Comparison of ENCODE assay signal across 17 cellular contexts in the genomic region with DNA sequence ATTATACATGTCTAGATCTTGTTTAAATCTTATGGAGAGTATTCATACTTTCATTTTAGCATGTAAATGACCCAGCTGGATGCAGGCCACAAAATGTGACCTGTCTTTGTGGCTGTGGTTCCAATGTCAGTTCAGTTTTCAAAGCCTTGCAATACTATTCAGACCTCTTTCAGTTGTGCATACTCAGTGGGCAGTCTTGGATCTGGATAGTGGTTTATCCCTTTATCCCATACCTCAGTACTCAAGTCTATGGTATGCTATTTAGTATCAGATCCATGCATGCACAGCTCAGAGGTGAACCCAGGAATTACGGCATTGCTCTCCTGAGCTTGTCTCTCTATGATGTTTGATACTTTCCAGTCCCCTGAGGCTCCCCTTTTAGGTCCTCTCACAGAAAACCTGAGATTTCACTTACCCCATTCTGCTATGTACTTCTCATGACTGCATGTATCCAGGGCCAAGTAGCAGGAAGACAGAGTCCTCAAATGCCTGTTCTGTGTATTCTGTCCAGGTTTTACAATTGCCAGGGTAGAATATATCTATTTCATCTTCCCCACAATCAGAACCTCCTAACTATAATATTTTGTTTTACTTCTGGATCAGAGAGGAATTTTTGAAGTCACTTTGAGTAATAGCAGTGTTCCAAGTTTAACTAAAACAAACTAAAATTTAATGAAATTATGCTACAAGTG. TPM values are rescaled to one million over a fixed set of nuclear protein-coding genes. Genes with fewer than 3 reads are reported as not detected.
DNase-seq lines count a peak whose midpoint lies in the region; ATAC-seq and TF ChIP-seq lines count a peak whose summit lies in the region.
"Had no signal": no experiment of that assay in that cellular context is flagged by ENCODE, and none has a peak within 500 bp of the region (broad histone marks: within the 10 kb centered on the region; RNA-seq: fewer than 3 reads in every experiment).

No MANE protein-coding gene starts in this region.

- no peak for TF ChIP-seq POLR2A in uterus (IDR thresholded peaks at IDR 0.05)

- no peak overlapping the region for H3K27ac Mint-ChIP-seq in activated CD4-positive, alpha-beta T cell treated with anti-CD3 and anti-CD28 coated beads, Interleukin-2, amount 10 ng/mL, durations not matched to agents 24 days and 14 days
- H3K27ac Mint-ChIP-seq: activated B cell treated with CpG ODN at 0.5 μM for 24 hours; effector memory CD8-positive, alpha-beta T cell had no signal

- peaks cover 14% of the 10 kb centered on the region for H3K4me1 ChIP-seq in foreskin keratinocyte
- H3K4me1 ChIP-seq in uterus, result no peaks in the 10 kb centered on the region

- H3K9me3 ChIP-seq in uterus, result peaks cover 0 to 11% of the 10 kb centered on the region in 2 donors

- H3K9me3 Mint-ChIP-seq in activated CD4-positive, alpha-beta T cell treated with anti-CD3 and anti-CD28 coated beads, Interleukin-2, amount 10 ng/mL, durations not matched to agents 24 days and 14 days, result peaks cover 16% of the 10 kb centered on the region

- H3K4me1 Mint-ChIP-seq in activated CD4-positive, alpha-beta T cell treated with anti-CD3 and anti-CD28 coated beads, Interleukin-2, amount 10 ng/mL, durations not matched to agents 24 days and 14 days, result peaks cover 2% of the 10 kb centered on the region

- DNase-seq in activated CD4-positive, alpha-beta T cell treated with anti-CD3 and anti-CD28 coated beads, Interleukin-2, amount 10 ng/mL, durations not matched to agents 24 days and 14 days, result peak; percentile 44
- no peak for DNase-seq in activated CD4-positive, alpha-beta T cell treated with anti-CD3 and anti-CD28 coated beads for 4 hours
- DNase-seq in astrocyte of the hippocampus (ENCODE audit: low read depth, low spot score) (peak; percentile 60), foreskin keratinocyte (peak in 1 of 2 donors; percentile 48), uterus (no peak), GDM1 (lab: John Stamatoyannopoulos, UW) (no peak), NCI-H226 (no peak), SW480 (ENCODE audit: low spot score) (no peak)
- DNase-seq: 8988T; activated B cell treated with CpG ODN at 0.5 μM for 24 hours; COR-L47; effector memory CD8-positive, alpha-beta T cell; heart right ventricle; NCI-H1694; NCI-H524; PC-9; T-helper 1 cell had no signal

- no peak overlapping the region for H3K4me3 Mint-ChIP-seq in activated CD4-positive, alpha-beta T cell treated with anti-CD3 and anti-CD28 coated beads, Interleukin-2, amount 10 ng/mL, durations not matched to agents 24 days and 14 days
- H3K4me3 Mint-ChIP-seq: activated B cell treated with CpG ODN at 0.5 μM for 24 hours; effector memory CD8-positive, alpha-beta T cell had no signal

- H3K4me3 ChIP-seq in uterus, result no peak overlapping the region
- H3K4me3 ChIP-seq: heart right ventricle, PC-9 had no signal

- peaks cover 25% of the 10 kb centered on the region for H3K27me3 Mint-ChIP-seq in activated CD4-positive, alpha-beta T cell treated with anti-CD3 and anti-CD28 coated beads, Interleukin-2, amount 10 ng/mL, durations not matched to agents 24 days and 14 days

- H3K36me3 ChIP-seq in uterus, result no peaks in the 10 kb centered on the region
- H3K36me3 ChIP-seq: heart right ventricle had no signal

- peak; percentile 37 for ATAC-seq in foreskin keratinocyte
- ATAC-seq: effector memory CD8-positive, alpha-beta T cell had no signal

- peaks cover 3% of the 10 kb centered on the region for H3K36me3 Mint-ChIP-seq in activated CD4-positive, alpha-beta T cell treated with anti-CD3 and anti-CD28 coated beads, Interleukin-2, amount 10 ng/mL, durations not matched to agents 24 days and 14 days (ENCODE audit: low read depth)

- H3K27ac ChIP-seq in foreskin keratinocyte (peak overlapping the region; percentile 50), uterus (peak overlapping the region; percentile 10 to 55)
- H3K27ac ChIP-seq: PC-9 had no signal

- intact Hi-C loops in activated CD4-positive, alpha-beta T cell treated with anti-CD3 and anti-CD28 coated beads, Interleukin-2, amount 10 ng/mL, durations not matched to agents 24 days and 14 days (cut with micrococcal nuclease), result no loop called here
- intact Hi-C loops in uterus (cut with DNase I; ENCODE audit: low total_unique reads), result no loop called here

- H3K27me3 ChIP-seq in foreskin keratinocyte (no peaks in the 10 kb centered on the region), uterus (no peaks in the 10 kb centered on the region)
- H3K27me3 ChIP-seq: heart right ventricle had no signal

- TF ChIP-seq CTCF in foreskin keratinocyte (conservative IDR thresholded peaks at IDR 0.05) (peak; percentile 21), uterus (IDR thresholded peaks at IDR 0.05) (no peak)

RNA-seq across cellular contexts. Expression of a gene that starts 6.9 kb away (rescaled TPM):
- not detected in 2 replicates for total RNA-seq in activated CD4-positive, alpha-beta T cell treated with anti-CD3 and anti-CD28 coated beads, Interleukin-2, amount 10 ng/mL, durations not matched to agents 24 days and 14 days
- total RNA-seq in foreskin keratinocyte, result 0.63 and 0.85 TPM in 2 replicates
- 0.64 and 0.95 TPM in 2 replicates for polyA plus RNA-seq in foreskin keratinocyte
- total RNA-seq in uterus, result 1 to 10 TPM in 1 of 4 donors, under 1 TPM in 2, not detected in 1; 0.51 to 1.9 (median 0.64) TPM
- total RNA-seq: activated B cell treated with CpG ODN at 0.5 μM for 24 hours had no signal

Comparison
In these comparisons a context has a peak if more than half of its experiments do, and no peak if none do; other contexts are left out.
1. DNase-seq: peak in activated CD4-positive, alpha-beta T cell treated with anti-CD3 and anti-CD28 coated beads, Interleukin-2, amount 10 ng/mL, durations not matched to agents 24 days and 14 days (single experiment) and astrocyte of the hippocampus (single experiment); none in activated CD4-positive, alpha-beta T cell treated with anti-CD3 and anti-CD28 coated beads for 4 hours (0 of 2), uterus (0 of 2), GDM1 (single experiment), NCI-H226 (single experiment) and SW480 (single experiment).